In genomic region chr10:124676416-124677062, GRCh38 we compare ENCODE assay signal across 1 cellular context.
TF ChIP-seq lines count a peak whose summit lies in the region.

No MANE protein-coding gene starts in this region.

TF ChIP-seq in WTC11, 78 proteins besides CTCF, POLR2A, EP300 and RAD21 (continued from another document):
- TF ChIP-seq IRF1 (CRISPR knock-in tag; IDR thresholded peaks at IDR 0.05) (no peak), ETV6 (CRISPR knock-in tag; IDR thresholded peaks at IDR 0.05) (no peak), USF2 (CRISPR knock-in tag; IDR thresholded peaks at IDR 0.05) (no peak), OVOL2 (CRISPR knock-in tag; IDR thresholded peaks at IDR 0.05; ENCODE audit: borderline replicate concordance) (no peak)
